13 cellular contexts compared by ENCODE assay signal in the genomic region with DNA sequence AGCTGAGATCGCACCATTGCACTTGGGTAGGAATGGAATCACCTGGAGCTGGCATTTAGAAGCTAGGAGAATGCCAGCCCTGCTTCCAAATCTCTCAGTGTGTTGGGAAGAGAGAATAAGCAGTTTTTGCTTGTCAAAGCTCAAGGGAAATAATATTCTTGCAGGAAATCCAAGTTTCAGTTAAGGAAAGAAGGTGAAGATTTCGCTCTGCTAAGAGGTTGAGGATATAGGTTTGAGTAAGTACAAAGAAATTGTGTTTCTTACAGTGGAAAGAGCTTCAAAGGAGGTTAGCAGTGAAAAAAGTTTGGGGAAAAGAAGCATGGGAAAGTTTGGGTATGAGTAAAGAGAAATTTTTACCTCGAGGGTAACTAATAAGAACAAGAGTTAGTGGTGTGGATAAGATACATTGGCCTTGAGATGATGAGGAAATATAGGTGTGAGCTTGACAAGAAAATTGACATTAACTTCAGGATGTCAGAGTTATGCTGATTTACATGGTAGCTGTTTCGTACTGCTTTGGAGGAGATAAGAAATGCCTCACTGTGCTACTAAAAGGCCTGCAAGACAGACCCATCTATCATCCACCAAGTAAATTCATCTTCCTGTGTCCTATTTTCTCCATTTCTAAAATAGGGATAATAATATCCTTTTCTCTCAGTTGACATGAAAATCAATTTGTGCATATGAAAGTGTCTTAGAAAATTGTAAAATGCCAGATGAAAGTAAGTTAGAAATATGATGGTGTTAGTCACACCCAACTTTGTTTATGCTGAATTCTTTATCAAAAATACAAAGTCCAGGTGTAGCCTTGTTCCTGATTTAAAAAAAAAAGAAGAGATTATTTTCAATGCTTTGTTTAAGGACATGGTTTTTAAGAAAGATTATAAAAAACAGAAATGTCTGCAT. TPM values are rescaled to one million over a fixed set of nuclear protein-coding genes. Genes with fewer than 3 reads are reported as not detected.
DNase-seq lines count a peak whose midpoint lies in the region; ATAC-seq and TF ChIP-seq lines count a peak whose summit lies in the region.
"Had no signal": no experiment of that assay in that cellular context is flagged by ENCODE, and none has a peak within 500 bp of the region (broad histone marks: within the 10 kb centered on the region; RNA-seq: fewer than 3 reads in every experiment).

No MANE protein-coding gene starts in this region.

- H3K27me3 Mint-ChIP-seq in type B pancreatic cell, result no peaks in the 10 kb centered on the region
- H3K27me3 Mint-ChIP-seq in activated naive CD8-positive, alpha-beta T cell treated with anti-CD3 and anti-CD28 coated beads, Interleukin-2, amount 50 U/mL, for 24 hours, result peaks cover 15% of the 10 kb centered on the region

- no peaks in the 10 kb centered on the region for H3K27me3 ChIP-seq in Peyer's patch

- DNase-seq in Peyer's patch (no peak), coronary artery (ENCODE audit: low spot score) (no peak), mucosa of descending colon (no peak), type B pancreatic cell (ENCODE audit: extremely low spot score, unreplicated experiment) (no peak)
- no peak for DNase-seq in activated naive CD8-positive, alpha-beta T cell treated with anti-CD3 and anti-CD28 coated beads, Interleukin-2, amount 50 U/mL, for 24 hours
- no peak for DNase-seq in activated naive CD4-positive, alpha-beta T cell treated with anti-CD3 and anti-CD28 coated beads, Interleukin-2, amount 50 U/mL, for 16 hours
- DNase-seq: activated CD4-positive, alpha-beta T cell treated with anti-CD3 and anti-CD28 coated beads for 1 hour; NCI-H1048; NCI-H524 treated with DMSO at 0.1 percent for 48 hours had no signal

- peaks cover 16% of the 10 kb centered on the region for H3K4me1 Mint-ChIP-seq in type B pancreatic cell (ENCODE audit: unreplicated experiment)
- H3K4me1 Mint-ChIP-seq in activated naive CD8-positive, alpha-beta T cell treated with anti-CD3 and anti-CD28 coated beads, Interleukin-2, amount 50 U/mL, for 24 hours, result peaks cover 13% of the 10 kb centered on the region
- H3K4me1 Mint-ChIP-seq: brain had no signal

- H3K36me3 ChIP-seq in Peyer's patch (no peaks in the 10 kb centered on the region), mucosa of descending colon (ENCODE audit: low read depth) (no peaks in the 10 kb centered on the region)

- H3K4me1 ChIP-seq in Peyer's patch (peaks cover 0 to 42% (median 8%) of the 10 kb centered on the region in 4 donors), mucosa of descending colon (ENCODE audit: low read depth) (peaks cover 21% of the 10 kb centered on the region)

- H3K9me3 ChIP-seq in Peyer's patch, result no peaks in the 10 kb centered on the region
- H3K9me3 ChIP-seq in mucosa of descending colon, result no peaks in the 10 kb centered on the region

- H3K4me3 ChIP-seq in Peyer's patch (no peak overlapping the region), coronary artery (no peak overlapping the region), mucosa of descending colon (no peak overlapping the region)
- H3K4me3 ChIP-seq: SK-N-MC had no signal

- H3K4me3 Mint-ChIP-seq in type B pancreatic cell, result peak overlapping the region; percentile 9
- no peak overlapping the region for H3K4me3 Mint-ChIP-seq in activated naive CD8-positive, alpha-beta T cell treated with anti-CD3 and anti-CD28 coated beads, Interleukin-2, amount 50 U/mL, for 24 hours
- H3K4me3 Mint-ChIP-seq: activated T-helper 1 cell treated with anti-CD3 and anti-CD28 coated beads, Interleukin-12 subunit alpha, Interleukin-12 subunit beta, Interleukin-2, Interleukin-4 antibody, amounts not matched to agents 30 ng/mL and 10 ng/mL and 1 ng/mL, durations not matched to agents 14 hours and 24 hours and 36 hours; brain had no signal

- TF ChIP-seq CTCF in Peyer's patch (IDR thresholded peaks at IDR 0.05), result no peak
- TF ChIP-seq CTCF in coronary artery (IDR thresholded peaks at IDR 0.05), result no peak
- no peak for TF ChIP-seq CTCF in mucosa of descending colon (IDR thresholded peaks at IDR 0.05)
- no peak for TF ChIP-seq CTCF in type B pancreatic cell (conservative IDR thresholded peaks at IDR 0.05)

- H3K9me3 Mint-ChIP-seq in type B pancreatic cell, result no peaks in the 10 kb centered on the region
- no peaks in the 10 kb centered on the region for H3K9me3 Mint-ChIP-seq in activated naive CD8-positive, alpha-beta T cell treated with anti-CD3 and anti-CD28 coated beads, Interleukin-2, amount 50 U/mL, for 24 hours
- H3K9me3 Mint-ChIP-seq: activated T-helper 1 cell treated with anti-CD3 and anti-CD28 coated beads, Interleukin-12 subunit alpha, Interleukin-12 subunit beta, Interleukin-2, Interleukin-4 antibody, amounts not matched to agents 30 ng/mL and 10 ng/mL and 1 ng/mL, durations not matched to agents 14 hours and 24 hours and 36 hours; brain had no signal

- H3K27ac ChIP-seq in Peyer's patch (peak overlapping the region in 3 of 4 donors; percentile 50 to 92 (median 85)), coronary artery (peak overlapping the region; percentile 42 to 46)
- H3K27ac ChIP-seq: SK-N-MC had no signal

- no peak for TF ChIP-seq POLR2A in Peyer's patch (IDR thresholded peaks at IDR 0.05)

- H3K27ac Mint-ChIP-seq in type B pancreatic cell, result peak overlapping the region; percentile 29
- H3K27ac Mint-ChIP-seq in activated naive CD8-positive, alpha-beta T cell treated with anti-CD3 and anti-CD28 coated beads, Interleukin-2, amount 50 U/mL, for 24 hours, result no peak overlapping the region

- intact Hi-C loops in mucosa of descending colon (cut with DNase I, micrococcal nuclease), result no loop called here

- ATAC-seq in mucosa of descending colon, result peak; percentile 49
- ATAC-seq in HG02885 (IDR thresholded peaks at IDR 0.05; ENCODE audit: poor library complexity, unreplicated experiment), result no peak
- ATAC-seq in activated naive CD8-positive, alpha-beta T cell treated with anti-CD3 and anti-CD28 coated beads, Interleukin-2, amount 50 U/mL, for 24 hours, result no peak

- H3K36me3 Mint-ChIP-seq in type B pancreatic cell, result no peaks in the 10 kb centered on the region
- no peaks in the 10 kb centered on the region for H3K36me3 Mint-ChIP-seq in activated naive CD8-positive, alpha-beta T cell treated with anti-CD3 and anti-CD28 coated beads, Interleukin-2, amount 50 U/mL, for 24 hours (ENCODE audit: low read depth)
- H3K36me3 Mint-ChIP-seq: brain had no signal

RNA-seq across cellular contexts. Expression of a gene that starts 12.8 kb away (rescaled TPM):
- total RNA-seq in Peyer's patch (10 to 100 TPM in 3 of 4 donors, 1 to 10 TPM in 1; 9.9 to 18.2 (median 11.5) TPM), mucosa of descending colon (10 to 100 TPM; 23.2 to 32.9 (median 23.2) TPM), type B pancreatic cell (ENCODE audit: low replicate concordance) (14.8 and 19.9 TPM in 2 replicates)

RNA-seq across cellular contexts. Expression of a gene that starts 42.6 kb away (rescaled TPM):
- 10 to 100 TPM; 36.6 to 60.2 (median 51.2) TPM for total RNA-seq in Peyer's patch
- 10 to 100 TPM; 20.7 to 22.7 (median 21.5) TPM for total RNA-seq in mucosa of descending colon
- total RNA-seq in type B pancreatic cell (ENCODE audit: low replicate concordance), result 16.3 and 22.3 TPM in 2 replicates
